28 cellular contexts compared by ENCODE assay signal in the genomic region with DNA sequence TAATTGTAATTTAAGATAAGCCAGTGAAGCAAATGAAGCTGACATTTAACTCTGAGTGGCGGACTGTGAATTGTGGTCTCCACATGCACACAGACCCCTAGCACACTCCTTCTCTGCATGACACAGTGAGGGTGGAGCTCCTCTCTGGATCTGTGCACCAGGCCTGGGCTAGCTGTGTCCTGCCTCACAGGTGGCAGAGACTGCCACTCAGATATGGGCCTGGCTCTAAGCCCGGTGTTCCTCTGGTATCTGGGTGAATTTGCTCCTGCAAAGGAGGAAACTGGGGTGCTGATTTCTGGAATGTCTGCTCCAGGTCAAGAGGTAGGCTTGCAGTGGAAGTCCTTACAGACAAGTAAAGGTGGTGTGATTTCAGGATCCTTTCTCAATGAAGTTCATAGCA.
"Had no signal": no experiment of that assay in that cellular context is flagged by ENCODE, and none has a peak within 500 bp of the region (broad histone marks: within the 10 kb centered on the region; RNA-seq: fewer than 3 reads in every experiment).

No MANE protein-coding gene starts in this region.

- ATAC-seq: effector memory CD8-positive, alpha-beta T cell; gastrocnemius medialis; left colon; natural killer cell; right lobe of liver; stimulated activated naive CD8-positive, alpha-beta T cell treated with anti-CD3 and anti-CD28 coated beads, Interleukin-15, amount 100 ng/mL, for 72 hours had no signal

- H3K27ac ChIP-seq: gastrocnemius medialis, parathyroid adenoma, right lobe of liver, thyroid gland had no signal

- FAIRE-seq: endometrium had no signal

- H3K36me3 ChIP-seq: gastrocnemius medialis, right lobe of liver, thyroid gland had no signal

- H3K9me3 ChIP-seq: gastrocnemius medialis, right lobe of liver, thyroid gland had no signal

- H3K27me3 ChIP-seq: gastrocnemius medialis, right lobe of liver, thyroid gland had no signal

- H3K4me1 Mint-ChIP-seq: central memory CD8-positive, alpha-beta T cell; immature natural killer cell; memory B cell; natural killer cell; stimulated activated naive CD8-positive, alpha-beta T cell treated with anti-CD3 and anti-CD28 coated beads, Interleukin-15, amount 100 ng/mL, for 72 hours had no signal

- DNase-seq: cortex of kidney; effector memory CD8-positive, alpha-beta T cell; erythroblast; foreskin fibroblast; gastrocnemius medialis; head of caudate nucleus; hippocampal formation; immature natural killer cell; islet precursor cell; kidney glomerular epithelial cell; left colon; natural killer cell; right lobe of liver; stimulated activated CD4-positive, alpha-beta T cell treated with anti-CD3 and anti-CD28 coated beads, Interleukin-12 subunit alpha, Interleukin-12 subunit beta, amount 100 ng/mL, for 4 hours; stimulated activated CD4-positive, alpha-beta T cell treated with anti-CD3 and anti-CD28 coated beads, Interleukin-1b, Interleukin-23, amount 100 ng/mL, for 48 hours; stimulated activated CD4-positive, alpha-beta T cell treated with anti-CD3 and anti-CD28 coated beads, Interleukin-4, amount 100 ng/mL, for 1 hour; stimulated activated CD8-positive, alpha-beta memory T cell treated with anti-CD3 and anti-CD28 coated beads, Interleukin-4, amount 100 ng/mL, for 48 hours; stimulated activated naive CD4-positive, alpha-beta T cell; stimulated activated naive CD8-positive, alpha-beta T cell treated with anti-CD3 and anti-CD28 coated beads, Interleukin-15, amount 100 ng/mL, for 72 hours; thyroid gland; trophoblast cell had no signal

- H3K27ac Mint-ChIP-seq: effector memory CD8-positive, alpha-beta T cell; immature natural killer cell; memory B cell; natural killer cell; progenitor cell of endocrine pancreas had no signal

- H3K4me3 ChIP-seq: gastrocnemius medialis, lung, right lobe of liver, smooth muscle cell, thyroid gland had no signal

- H3K4me1 ChIP-seq: gastrocnemius medialis, parathyroid adenoma, right lobe of liver, thyroid gland had no signal

- H3K27me3 Mint-ChIP-seq: central memory CD8-positive, alpha-beta T cell; stimulated activated naive CD8-positive, alpha-beta T cell treated with anti-CD3 and anti-CD28 coated beads, Interleukin-15, amount 100 ng/mL, for 72 hours had no signal

- H3K4me3 Mint-ChIP-seq: central memory CD8-positive, alpha-beta T cell; effector memory CD8-positive, alpha-beta T cell; immature natural killer cell; memory B cell; natural killer cell; stimulated activated naive CD8-positive, alpha-beta T cell treated with anti-CD3 and anti-CD28 coated beads, Interleukin-15, amount 100 ng/mL, for 72 hours had no signal
